7 cellular contexts compared by ENCODE assay signal in the genomic region with DNA sequence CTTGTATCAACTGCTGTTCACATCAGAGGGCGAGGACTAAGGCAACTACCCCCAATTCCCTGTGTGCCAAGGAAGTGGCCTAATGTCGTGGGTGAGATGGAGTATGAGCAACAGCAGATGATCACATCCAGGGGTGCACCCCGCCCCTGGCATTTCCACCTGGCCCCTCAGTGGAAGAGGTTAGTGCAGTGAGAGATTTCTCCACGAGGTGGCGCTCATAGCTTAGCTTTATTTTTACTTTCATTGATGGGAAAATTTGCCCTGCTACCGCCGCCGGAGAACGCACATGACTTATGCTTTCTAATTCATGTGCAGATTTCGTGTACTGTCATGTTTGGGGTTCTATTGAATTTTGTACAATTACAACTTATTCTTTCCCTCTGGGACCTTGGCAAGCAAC.
DNase-seq lines count a peak whose midpoint lies in the region; ATAC-seq and TF ChIP-seq lines count a peak whose summit lies in the region.

No MANE protein-coding gene starts in this region.

- peak; percentile 20 for DNase-seq in HEK293T (ENCODE audit: extremely low spot score)
- DNase-seq in NCI-H1105 (lab: John Stamatoyannopoulos, UW), result peak; percentile 73
- DNase-seq in SKM-1 (lab: John Stamatoyannopoulos, UW; ENCODE audit: unreplicated experiment), result peak; percentile 29
- DNase-seq in colonic mucosa, result peak; percentile 46
- peak; percentile 58 for DNase-seq in lower lobe of right lung
- peak; percentile 54 for DNase-seq in stimulated activated naive CD8-positive, alpha-beta T cell treated with anti-CD3 and anti-CD28 coated beads, Interleukin-15, Interleukin-2, amounts not matched to agents 100 U/mL and 50 U/mL, for 24 hours

- H3K27ac ChIP-seq in colonic mucosa (no peak overlapping the region), lower lobe of right lung (no peak overlapping the region)

- no peaks in the 10 kb centered on the region for H3K4me1 ChIP-seq in colonic mucosa
- no peaks in the 10 kb centered on the region for H3K4me1 ChIP-seq in lower lobe of right lung

- H3K36me3 ChIP-seq in colonic mucosa (no peaks in the 10 kb centered on the region), lower lobe of right lung (no peaks in the 10 kb centered on the region)

- intact Hi-C loops in colonic mucosa (cut with DNase I) (loop anchor here (10.0 kb wide), 1 partner anchor 553 kb away; no protein-coding TSS in a partner anchor), lower lobe of right lung (cut with DNase I) (no loop called here)

- no peak overlapping the region for H3K4me3 ChIP-seq in GM12875 (ENCODE audit: low read depth, low read length)
- H3K4me3 ChIP-seq in colonic mucosa, result no peak overlapping the region
- H3K4me3 ChIP-seq in lower lobe of right lung, result no peak overlapping the region

- ATAC-seq in lower lobe of right lung, result peak; percentile 50 to 65
- ATAC-seq in stimulated activated naive CD8-positive, alpha-beta T cell treated with anti-CD3 and anti-CD28 coated beads, Interleukin-15, Interleukin-2, amounts not matched to agents 100 U/mL and 50 U/mL, for 24 hours, result no peak

- H3K9me3 ChIP-seq in colonic mucosa, result no peaks in the 10 kb centered on the region
- H3K9me3 ChIP-seq in lower lobe of right lung, result no peaks in the 10 kb centered on the region

- CTCF ChIA-PET in HEK293T (lab: Yijun Ruan, JAX), result interaction anchor here (1.0 kb wide), 1 partner anchor 556 kb away, joined by 6 read pairs; no protein-coding TSS in a partner anchor

- no peak overlapping the region for H3K9ac ChIP-seq in colonic mucosa (ENCODE audit: low read depth in 2 of 2, low read length in 2 of 2)

- POLR2A ChIA-PET in HEK293T (lab: Yijun Ruan, JAX), result no interaction called here

- H3K27me3 ChIP-seq in colonic mucosa, result no peaks in the 10 kb centered on the region
- no peaks in the 10 kb centered on the region for H3K27me3 ChIP-seq in lower lobe of right lung (ENCODE audit: low read depth)

- TF ChIP-seq CTCF in GM12875 (IDR thresholded peaks at IDR 0.05; ENCODE audit: borderline replicate concordance, insufficient read depth, low read depth, low read length) (peak; percentile 62), colonic mucosa (IDR thresholded peaks at IDR 0.05) (peak; percentile 69), lower lobe of right lung (IDR thresholded peaks at IDR 0.05) (peak; percentile 74)

TF ChIP-seq in HEK293T, 16 proteins besides CTCF, POLR2A, EP300 and RAD21:
- TF ChIP-seq CTBP1 (IDR thresholded peaks at IDR 0.05; ENCODE audit: borderline replicate concordance) (no peak), TARDBP (IDR thresholded peaks at IDR 0.05) (no peak), SP1 (IDR thresholded peaks at IDR 0.05) (no peak), L3MBTL2 (conservative IDR thresholded peaks at IDR 0.05) (no peak), LEF1 (IDR thresholded peaks at IDR 0.05; ENCODE audit: borderline replicate concordance) (no peak), NFRKB (IDR thresholded peaks at IDR 0.05) (no peak), FOXA1 (IDR thresholded peaks at IDR 0.05) (no peak)
- TF ChIP-seq, protein P1, sequence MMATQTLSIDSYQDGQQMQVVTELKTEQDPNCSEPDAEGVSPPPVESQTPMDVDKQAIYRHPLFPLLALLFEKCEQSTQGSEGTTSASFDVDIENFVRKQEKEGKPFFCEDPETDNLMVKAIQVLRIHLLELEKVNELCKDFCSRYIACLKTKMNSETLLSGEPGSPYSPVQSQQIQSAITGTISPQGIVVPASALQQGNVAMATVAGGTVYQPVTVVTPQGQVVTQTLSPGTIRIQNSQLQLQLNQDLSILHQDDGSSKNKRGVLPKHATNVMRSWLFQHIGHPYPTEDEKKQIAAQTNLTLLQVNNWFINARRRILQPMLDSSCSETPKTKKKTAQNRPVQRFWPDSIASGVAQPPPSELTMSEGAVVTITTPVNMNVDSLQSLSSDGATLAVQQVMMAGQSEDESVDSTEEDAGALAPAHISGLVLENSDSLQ (IDR thresholded peaks at IDR 0.05), result no peak

Comparison
In these comparisons a context has a peak if more than half of its experiments do, and no peak if none do; other contexts are left out.
1. DNase-seq: peak in every context shown above with its lines; median percentile 73 in NCI-H1105; 58 in lower lobe of right lung; 54 in stimulated activated naive CD8-positive, alpha-beta T cell treated with anti-CD3 and anti-CD28 coated beads, Interleukin-15, Interleukin-2, amounts not matched to agents 100 U/mL and 50 U/mL, for 24 hours; 46 in colonic mucosa; 29 in SKM-1; 20 in HEK293T.